18 cellular contexts compared by ENCODE assay signal in genomic region chrX:76159453-76159852, GRCh38.
"Had no signal": no experiment of that assay in that cellular context is flagged by ENCODE, and none has a peak within 500 bp of the region (broad histone marks: within the 10 kb centered on the region; RNA-seq: fewer than 3 reads in every experiment).

No MANE protein-coding gene starts in this region.

- DNase-seq: cortex of kidney; dorsolateral prefrontal cortex; effector memory CD4-positive, alpha-beta T cell; gastrocnemius medialis; heart right ventricle; hypothalamus; left ventricle myocardium inferior; lower lobe of right lung; natural killer cell; occipital lobe; pancreas; right cardiac atrium; stimulated activated CD4-positive, alpha-beta T cell treated with anti-CD3 and anti-CD28 coated beads, Interleukin-4, amount 100 ng/mL, for 1 hour; stimulated activated CD8-positive, alpha-beta memory T cell treated with anti-CD3 and anti-CD28 coated beads, Interleukin-4, amount 100 ng/mL, for 48 hours; stimulated activated naive CD8-positive, alpha-beta T cell treated with anti-CD3 and anti-CD28 coated beads, Interleukin-15, Interleukin-2, amounts not matched to agents 100 U/mL and 50 U/mL, for 24 hours; tibial artery; upper lobe of left lung; uterus had no signal
